In the genomic region with DNA sequence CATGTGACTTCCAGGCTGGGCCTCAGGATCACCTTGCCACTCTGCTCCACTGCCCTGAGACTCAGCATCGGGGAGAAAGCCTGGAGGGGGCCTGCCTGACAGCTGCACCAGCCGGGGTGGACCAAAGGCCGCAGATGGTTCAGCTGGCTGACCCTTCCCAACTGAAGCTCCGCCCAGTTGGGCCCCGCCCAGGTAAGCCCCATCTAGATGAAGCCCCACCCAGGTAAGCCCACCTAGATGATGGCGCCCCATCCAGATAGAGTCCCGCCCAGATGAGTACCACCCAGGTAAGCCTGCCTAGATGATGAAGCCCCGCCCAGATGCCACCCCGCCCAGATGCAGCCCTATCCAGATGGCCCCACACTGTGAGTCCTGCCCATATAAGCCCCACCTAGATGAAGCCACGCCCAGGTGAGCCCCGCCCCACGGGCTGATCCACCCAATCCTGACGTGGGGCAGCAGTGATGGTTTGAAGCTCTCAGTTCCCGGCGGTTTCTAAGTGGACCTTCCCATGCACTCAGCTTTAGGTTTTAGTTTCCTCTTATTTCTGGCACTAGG, we compare ENCODE assay signal across 12 cellular contexts. TPM values are rescaled to one million over a fixed set of nuclear protein-coding genes. Genes with fewer than 3 reads are reported as not detected.
DNase-seq lines count a peak whose midpoint lies in the region; ATAC-seq and FAIRE-seq lines count a peak whose summit lies in the region.
"Had no signal": no experiment of that assay in that cellular context is flagged by ENCODE, and none has a peak within 500 bp of the region (broad histone marks: within the 10 kb centered on the region; RNA-seq: fewer than 3 reads in every experiment).

No MANE protein-coding gene starts in this region.

- POLR2A ChIA-PET in activated CD4-positive, alpha-beta memory T cell treated with anti-CD3 and anti-CD28 coated beads for 36 hours (lab: Charles Lee), result no interaction called here
- POLR2A ChIA-PET in activated CD4-positive, alpha-beta memory T cell treated with anti-CD3 and anti-CD28 coated beads, Interleukin-2, amount 10 ng/mL, durations not matched to agents 7 days and 5 days (lab: Charles Lee), result interaction anchor here (1.2 kb wide), 1 partner anchor 15 kb away, joined by 6 read pairs; no protein-coding TSS in a partner anchor
- POLR2A ChIA-PET in activated CD8-positive, alpha-beta T cell treated with anti-CD3 and anti-CD28 coated beads, Interleukin-2, amount 10 ng/mL, durations not matched to agents 7 days and 5 days (lab: Charles Lee), result no interaction called here

- intact Hi-C loops in activated CD4-positive, alpha-beta memory T cell treated with anti-CD3 and anti-CD28 coated beads for 36 hours (cut with micrococcal nuclease), result no loop called here

- no peak for FAIRE-seq in small intestine (lab: Jason Lieb, UNC)

- peaks cover 6% of the 10 kb centered on the region in 2 donors for H3K4me1 ChIP-seq in small intestine (ENCODE audit: control insufficient read depth in 2 of 2, insufficient read depth in 1 of 2, low read depth in 1 of 2, low read length in 1 of 2)

- H3K36me3 ChIP-seq in MG63 (no peaks in the 10 kb centered on the region), small intestine (ENCODE audit: control insufficient read depth in 2 of 2, insufficient read depth in 2 of 2, low read length in 2 of 2) (no peaks in the 10 kb centered on the region)

- H3K4me1 Mint-ChIP-seq in activated CD4-positive, alpha-beta memory T cell treated with anti-CD3 and anti-CD28 coated beads for 36 hours (ENCODE audit: low read depth), result peaks cover 59% of the 10 kb centered on the region
- peaks cover 65% of the 10 kb centered on the region for H3K4me1 Mint-ChIP-seq in activated CD4-positive, alpha-beta memory T cell treated with anti-CD3 and anti-CD28 coated beads, Interleukin-2, amount 10 ng/mL, durations not matched to agents 7 days and 5 days
- H3K4me1 Mint-ChIP-seq in activated CD8-positive, alpha-beta T cell treated with anti-CD3 and anti-CD28 coated beads, Interleukin-2, amount 10 ng/mL, durations not matched to agents 7 days and 5 days (ENCODE audit: low read depth), result peaks cover 38% of the 10 kb centered on the region

- no peak overlapping the region for H3K27ac Mint-ChIP-seq in activated CD4-positive, alpha-beta memory T cell treated with anti-CD3 and anti-CD28 coated beads for 36 hours
- no peak overlapping the region for H3K27ac Mint-ChIP-seq in activated CD4-positive, alpha-beta memory T cell treated with anti-CD3 and anti-CD28 coated beads, Interleukin-2, amount 10 ng/mL, durations not matched to agents 7 days and 5 days
- H3K27ac Mint-ChIP-seq in activated CD8-positive, alpha-beta T cell treated with anti-CD3 and anti-CD28 coated beads, Interleukin-2, amount 10 ng/mL, durations not matched to agents 7 days and 5 days, result peak overlapping the region; percentile 40
- H3K27ac Mint-ChIP-seq: activated CD8-positive, alpha-beta memory T cell treated with anti-CD3 and anti-CD28 coated beads, Interleukin-2, amount 10 ng/mL, durations not matched to agents 7 days and 5 days; T-helper 1 cell treated with Interleukin-12 subunit alpha and Interleukin-12 subunit beta and Interleukin-4 antibody, amounts not matched to agents 30 μg/mL and 1 μg/mL, for 36 hours had no signal

- H3K4me3 ChIP-seq in MG63 (no peak overlapping the region), small intestine (ENCODE audit: low read depth in 1 of 2, low read length in 2 of 2) (no peak overlapping the region)

- no peak for ATAC-seq in activated CD8-positive, alpha-beta T cell treated with anti-CD3 and anti-CD28 coated beads, Interleukin-2, amount 10 ng/mL, durations not matched to agents 7 days and 5 days
- ATAC-seq: activated CD8-positive, alpha-beta memory T cell treated with anti-CD3 and anti-CD28 coated beads, Interleukin-2, amount 10 ng/mL, durations not matched to agents 7 days and 5 days had no signal

- H3K36me3 Mint-ChIP-seq in activated CD4-positive, alpha-beta memory T cell treated with anti-CD3 and anti-CD28 coated beads for 36 hours, result no peaks in the 10 kb centered on the region
- peaks cover 11% of the 10 kb centered on the region for H3K36me3 Mint-ChIP-seq in activated CD4-positive, alpha-beta memory T cell treated with anti-CD3 and anti-CD28 coated beads, Interleukin-2, amount 10 ng/mL, durations not matched to agents 7 days and 5 days (ENCODE audit: low read depth)
- H3K36me3 Mint-ChIP-seq in activated CD8-positive, alpha-beta T cell treated with anti-CD3 and anti-CD28 coated beads, Interleukin-2, amount 10 ng/mL, durations not matched to agents 7 days and 5 days (ENCODE audit: low read depth), result no peaks in the 10 kb centered on the region
- H3K36me3 Mint-ChIP-seq: activated CD8-positive, alpha-beta memory T cell treated with anti-CD3 and anti-CD28 coated beads, Interleukin-2, amount 10 ng/mL, durations not matched to agents 7 days and 5 days had no signal

- CTCF ChIA-PET in activated CD4-positive, alpha-beta memory T cell treated with anti-CD3 and anti-CD28 coated beads for 36 hours (lab: Charles Lee), result no interaction called here
- CTCF ChIA-PET in activated CD4-positive, alpha-beta memory T cell treated with anti-CD3 and anti-CD28 coated beads, Interleukin-2, amount 10 ng/mL, durations not matched to agents 7 days and 5 days (lab: Charles Lee), result no interaction called here
- CTCF ChIA-PET in activated CD8-positive, alpha-beta T cell treated with anti-CD3 and anti-CD28 coated beads, Interleukin-2, amount 10 ng/mL, durations not matched to agents 7 days and 5 days (lab: Charles Lee), result no interaction called here

- peak; percentile 36 for DNase-seq in activated CD4-positive, alpha-beta memory T cell treated with anti-CD3 and anti-CD28 coated beads for 36 hours
- no peak for DNase-seq in activated CD4-positive, alpha-beta memory T cell treated with anti-CD3 and anti-CD28 coated beads, Interleukin-2, amount 10 ng/mL, durations not matched to agents 7 days and 5 days
- DNase-seq in MG63 (peak; percentile 24), small intestine (peak; percentile 37), DMS79 treated with DMSO at 0.1 percent for 48 hours (lab: John Stamatoyannopoulos, UW) (no peak), NOMO-1 treated with DMSO at 0.1 percent for 48 hours (lab: John Stamatoyannopoulos, UW; ENCODE audit: unreplicated experiment) (no peak), kidney glomerular epithelial cell (lab: John Stamatoyannopoulos, UW) (no peak)
- DNase-seq in activated CD8-positive, alpha-beta T cell treated with anti-CD3 and anti-CD28 coated beads, Interleukin-2, amount 10 ng/mL, durations not matched to agents 7 days and 5 days, result no peak
- DNase-seq: activated CD8-positive, alpha-beta memory T cell treated with anti-CD3 and anti-CD28 coated beads, Interleukin-2, amount 10 ng/mL, durations not matched to agents 7 days and 5 days; NCI-H2029 treated with DMSO at 0.1 percent for 48 hours had no signal

- H3K9me3 Mint-ChIP-seq in activated CD4-positive, alpha-beta memory T cell treated with anti-CD3 and anti-CD28 coated beads for 36 hours, result no peaks in the 10 kb centered on the region
- H3K9me3 Mint-ChIP-seq in activated CD4-positive, alpha-beta memory T cell treated with anti-CD3 and anti-CD28 coated beads, Interleukin-2, amount 10 ng/mL, durations not matched to agents 7 days and 5 days, result no peaks in the 10 kb centered on the region
- no peaks in the 10 kb centered on the region for H3K9me3 Mint-ChIP-seq in activated CD8-positive, alpha-beta T cell treated with anti-CD3 and anti-CD28 coated beads, Interleukin-2, amount 10 ng/mL, durations not matched to agents 7 days and 5 days (ENCODE audit: insufficient read depth)
- H3K9me3 Mint-ChIP-seq: T-helper 1 cell treated with Interleukin-12 subunit alpha and Interleukin-12 subunit beta and Interleukin-4 antibody, amounts not matched to agents 30 μg/mL and 1 μg/mL, for 36 hours had no signal

- no peak overlapping the region for H3K4me3 Mint-ChIP-seq in activated CD4-positive, alpha-beta memory T cell treated with anti-CD3 and anti-CD28 coated beads for 36 hours
- H3K4me3 Mint-ChIP-seq in activated CD4-positive, alpha-beta memory T cell treated with anti-CD3 and anti-CD28 coated beads, Interleukin-2, amount 10 ng/mL, durations not matched to agents 7 days and 5 days, result no peak overlapping the region
- H3K4me3 Mint-ChIP-seq in activated CD8-positive, alpha-beta T cell treated with anti-CD3 and anti-CD28 coated beads, Interleukin-2, amount 10 ng/mL, durations not matched to agents 7 days and 5 days, result no peak overlapping the region
- H3K4me3 Mint-ChIP-seq: activated CD8-positive, alpha-beta memory T cell treated with anti-CD3 and anti-CD28 coated beads, Interleukin-2, amount 10 ng/mL, durations not matched to agents 7 days and 5 days; T-helper 1 cell treated with Interleukin-12 subunit alpha and Interleukin-12 subunit beta and Interleukin-4 antibody, amounts not matched to agents 30 μg/mL and 1 μg/mL, for 36 hours had no signal

- 70 to 80% (median 72%) methylated on average over 15 of the region's 15 CpGs for WGBS in small intestine, 3 donors

- H3K27me3 ChIP-seq in MG63, result no peaks in the 10 kb centered on the region
- no peaks in the 10 kb centered on the region for H3K27me3 ChIP-seq in small intestine (ENCODE audit: control insufficient read depth in 2 of 2, insufficient read depth in 2 of 2, low read length in 2 of 2)

- H3K9me3 ChIP-seq in MG63 (no peaks in the 10 kb centered on the region), small intestine (ENCODE audit: control insufficient read depth, low read depth) (no peaks in the 10 kb centered on the region)

- H3K27ac ChIP-seq in small intestine (ENCODE audit: low read depth in 1 of 2, low read length in 1 of 2), result no peak overlapping the region

- no peaks in the 10 kb centered on the region for H3K27me3 Mint-ChIP-seq in activated CD4-positive, alpha-beta memory T cell treated with anti-CD3 and anti-CD28 coated beads for 36 hours
- no peaks in the 10 kb centered on the region for H3K27me3 Mint-ChIP-seq in activated CD4-positive, alpha-beta memory T cell treated with anti-CD3 and anti-CD28 coated beads, Interleukin-2, amount 10 ng/mL, durations not matched to agents 7 days and 5 days
- peaks cover 7% of the 10 kb centered on the region for H3K27me3 Mint-ChIP-seq in activated CD8-positive, alpha-beta T cell treated with anti-CD3 and anti-CD28 coated beads, Interleukin-2, amount 10 ng/mL, durations not matched to agents 7 days and 5 days (ENCODE audit: low read depth)
- H3K27me3 Mint-ChIP-seq: activated CD8-positive, alpha-beta memory T cell treated with anti-CD3 and anti-CD28 coated beads, Interleukin-2, amount 10 ng/mL, durations not matched to agents 7 days and 5 days had no signal

RNA-seq across cellular contexts. Expression of gene ZFYVE28, which starts 10.0 kb away (rescaled TPM):
- total RNA-seq in activated CD4-positive, alpha-beta memory T cell treated with anti-CD3 and anti-CD28 coated beads for 36 hours, result 10 to 100 TPM; 19.7 to 20.0 TPM
- total RNA-seq in activated CD4-positive, alpha-beta memory T cell treated with anti-CD3 and anti-CD28 coated beads, Interleukin-2, amount 10 ng/mL, durations not matched to agents 7 days and 5 days, result 10 to 100 TPM; 38.9 to 40.1 TPM
- total RNA-seq in MG63 (2014; rRNA removed; shearing (Covaris generic); ENCODE audit: low replicate concordance), result 1.5 and 3.1 TPM in 2 replicates
- total RNA-seq in activated CD8-positive, alpha-beta T cell treated with anti-CD3 and anti-CD28 coated beads, Interleukin-2, amount 10 ng/mL, durations not matched to agents 7 days and 5 days, result 1 to 10 TPM; 6.1 to 6.3 TPM
- 10 to 100 TPM in 2 of 3 donors, 1 to 10 TPM in 1; 9.3 to 29.5 (median 16.2) TPM for polyA plus RNA-seq in small intestine

RNA-seq across cellular contexts. Expression of gene CFAP99, which starts 10.3 kb away (rescaled TPM):
- total RNA-seq in activated CD4-positive, alpha-beta memory T cell treated with anti-CD3 and anti-CD28 coated beads for 36 hours, result not detected
- total RNA-seq in activated CD4-positive, alpha-beta memory T cell treated with anti-CD3 and anti-CD28 coated beads, Interleukin-2, amount 10 ng/mL, durations not matched to agents 7 days and 5 days, result under 1 TPM; 0.08 TPM
- total RNA-seq in MG63 (2014; rRNA removed; shearing (Covaris generic); ENCODE audit: low replicate concordance), result not detected in 2 replicates
- not detected for total RNA-seq in activated CD8-positive, alpha-beta T cell treated with anti-CD3 and anti-CD28 coated beads, Interleukin-2, amount 10 ng/mL, durations not matched to agents 7 days and 5 days
- polyA plus RNA-seq in small intestine, result under 1 TPM in 2 of 3 donors, not detected in 1; 0.15 to 0.67 TPM
- total RNA-seq: activated CD8-positive, alpha-beta memory T cell treated with anti-CD3 and anti-CD28 coated beads, Interleukin-2, amount 10 ng/mL, durations not matched to agents 7 days and 5 days; posterior vena cava had no signal

Comparison
In these comparisons a context has a peak if more than half of its experiments do, and no peak if none do; other contexts are left out.
1. DNase-seq: peak in activated CD4-positive, alpha-beta memory T cell treated with anti-CD3 and anti-CD28 coated beads for 36 hours (single experiment), MG63 (single experiment) and small intestine (single experiment); none in activated CD4-positive, alpha-beta memory T cell treated with anti-CD3 and anti-CD28 coated beads, Interleukin-2, amount 10 ng/mL, durations not matched to agents 7 days and 5 days (single experiment), activated CD8-positive, alpha-beta T cell treated with anti-CD3 and anti-CD28 coated beads, Interleukin-2, amount 10 ng/mL, durations not matched to agents 7 days and 5 days (single experiment), DMS79 treated with DMSO at 0.1 percent for 48 hours (single experiment), NOMO-1 treated with DMSO at 0.1 percent for 48 hours (single experiment) and kidney glomerular epithelial cell (single experiment).